Comparison of ENCODE assay signal across 1 cellular context in genomic region chrX:100410083-100410590, GRCh38.
TF ChIP-seq lines count a peak whose summit lies in the region.

Gene PCDH19 (minus strand): TSS chrX:100410273. CDS start chrX:100408597, 1,676 bp downstream.

TF ChIP-seq in IMR-90, 13 proteins besides CTCF, POLR2A, EP300 and RAD21:
- no peak for TF ChIP-seq NFE2L2 (IDR thresholded peaks at IDR 0.05; ENCODE audit: low read depth, low read length)
- no peak for TF ChIP-seq USF2 (IDR thresholded peaks at IDR 0.05; ENCODE audit: low read depth, low read length)
- TF ChIP-seq BHLHE40 (IDR thresholded peaks at IDR 0.05; ENCODE audit: low read depth, low read length) = no peak
- no peak for TF ChIP-seq CEBPB (IDR thresholded peaks at IDR 0.05; ENCODE audit: low read depth, low read length)
- TF ChIP-seq SMC3 (IDR thresholded peaks at IDR 0.05; ENCODE audit: low read depth, low read length) = no peak
- no peak for TF ChIP-seq RCOR1 (IDR thresholded peaks at IDR 0.05; ENCODE audit: insufficient replicate concordance, low read length)
- no peak for TF ChIP-seq MXI1 (IDR thresholded peaks at IDR 0.05; ENCODE audit: borderline replicate concordance, low read depth, low read length)
- TF ChIP-seq CHD1 (IDR thresholded peaks at IDR 0.05; ENCODE audit: low read depth, low read length) = no peak
- no peak for TF ChIP-seq FOS (IDR thresholded peaks at IDR 0.05; ENCODE audit: low read depth, low read length)
